1 cellular context compared by ENCODE assay signal in genomic region chr1:197184190-197184589, GRCh38.
TF ChIP-seq lines count a peak whose summit lies in the region.

No MANE protein-coding gene starts in this region.

TF ChIP-seq in H1, 55 proteins besides CTCF, POLR2A, EP300 and RAD21:
- TF ChIP-seq CHD1 (IDR thresholded peaks at IDR 0.05; ENCODE audit: low read depth, low read length) = no peak
- TF ChIP-seq CEBPB (IDR thresholded peaks at IDR 0.05; ENCODE audit: low read depth, low read length) = peak; percentile 98
